Comparison of ENCODE assay signal across 15 cellular contexts in the genomic region with DNA sequence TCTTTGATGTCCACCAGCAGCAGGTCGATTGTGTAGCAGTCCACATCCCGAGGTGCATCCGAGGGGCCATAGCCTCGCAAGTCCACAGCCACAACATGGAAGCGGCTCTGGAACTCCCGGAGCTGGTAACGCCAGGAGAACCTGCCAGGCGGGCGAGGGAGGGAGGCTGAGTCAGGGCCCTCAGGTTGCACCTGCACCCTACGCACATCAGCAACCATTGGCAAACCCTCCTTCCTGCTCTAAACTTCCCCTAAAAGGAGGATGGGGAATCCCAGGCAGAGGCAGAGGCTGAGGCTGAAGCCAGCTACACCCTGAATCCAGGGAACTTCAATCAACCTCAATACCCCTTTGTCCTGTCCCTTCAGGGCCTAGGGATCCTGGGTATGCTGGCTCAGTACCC. TPM values are rescaled to one million over a fixed set of nuclear protein-coding genes. Genes with fewer than 3 reads are reported as not detected.
A peak's percentile ranks its signal among the peaks of the same experiment; 100 is the strongest.
DNase-seq lines count a peak whose midpoint lies in the region; ATAC-seq and TF ChIP-seq lines count a peak whose summit lies in the region.
"Had no signal": no experiment of that assay in that cellular context is flagged by ENCODE, and none has a peak within 500 bp of the region (broad histone marks: within the 10 kb centered on the region; RNA-seq: fewer than 3 reads in every experiment).

No MANE protein-coding gene starts in this region.

- intact Hi-C loops in adrenal gland (cut with DNase I) = no loop called here
- intact Hi-C loops in activated CD4-positive, alpha-beta memory T cell treated with anti-CD3 and anti-CD28 coated beads for 36 hours (cut with micrococcal nuclease) = no loop called here

- POLR2A ChIA-PET in WTC11 (lab: Charles Lee) (interaction anchor here (0.8 to 2.8 kb wide), 6 partner anchors 10 to 188 kb away, joined by 3 to 13 read pairs (median 4); a partner anchor contains a TSS), RWPE1 (lab: Yijun Ruan, JAX; ENCODE audit: low non-redundant PET) (interaction anchor here (0.6 kb wide), 1 partner anchor 18 kb away, joined by 3 read pairs; no protein-coding TSS in a partner anchor)
- POLR2A ChIA-PET in activated CD4-positive, alpha-beta memory T cell treated with anti-CD3 and anti-CD28 coated beads for 36 hours (lab: Charles Lee) = interaction anchor here (0.6 to 1.1 kb wide), 2 partner anchors 188 to 913 kb away, joined by 3 read pairs; a partner anchor contains a TSS

- H3K4me3 ChIP-seq in H7 (ENCODE audit: insufficient read depth, low read depth, low read length) = peak overlapping the region; percentile 78
- peak overlapping the region; percentile 42 for H3K4me3 ChIP-seq in suprapubic skin
- no peak overlapping the region for H3K4me3 ChIP-seq in adrenal gland
- H3K4me3 ChIP-seq: thyroid gland had no signal

- CTCF ChIA-PET in WTC11 (lab: Charles Lee) = interaction anchor here (0.5 to 4.2 kb wide), 26 partner anchors 9 to 445 kb away, joined by 3 to 64 read pairs (median 4); no protein-coding TSS in a partner anchor
- CTCF ChIA-PET in RWPE1 (lab: Yijun Ruan, JAX) = interaction anchor here (0.6 kb wide), 1 partner anchor 66 kb away, joined by 3 read pairs; no protein-coding TSS in a partner anchor
- CTCF ChIA-PET in activated CD4-positive, alpha-beta memory T cell treated with anti-CD3 and anti-CD28 coated beads for 36 hours (lab: Charles Lee) = interaction anchor here (0.6 to 1.5 kb wide), 4 partner anchors 131 to 188 kb away, joined by 3 to 6 read pairs (median 3); no protein-coding TSS in a partner anchor

- H3K4me1 ChIP-seq in suprapubic skin (peaks cover 30% of the 10 kb centered on the region), adrenal gland (replicated peaks in 1 of 2) (peaks cover 0 to 8% of the 10 kb centered on the region in 2 donors)

- H3K27ac ChIP-seq in suprapubic skin (peak overlapping the region; percentile 81), adrenal gland (no peak overlapping the region), RWPE1 (no peak overlapping the region)
- H3K27ac ChIP-seq: thyroid gland, VCaP had no signal

- H3K36me3 Mint-ChIP-seq in WTC11 (peaks cover 12% of the 10 kb centered on the region; the same call in 1 of the 2 replicates), immature natural killer cell (peaks cover 7 to 10% (median 8%) of the 10 kb centered on the region in 3 donors)
- peaks cover 5% of the 10 kb centered on the region for H3K36me3 Mint-ChIP-seq in activated CD4-positive, alpha-beta memory T cell treated with anti-CD3 and anti-CD28 coated beads for 36 hours

- 27% methylated on average over 7 of the region's 10 CpGs for WGBS in suprapubic skin
- 86 to 95% (median 95%) methylated on average over 6 to 10 of the region's 10 CpGs for WGBS in adrenal gland, 4 donors

- H3K9me3 Mint-ChIP-seq in WTC11 (no peaks in the 10 kb centered on the region), immature natural killer cell (no peaks in the 10 kb centered on the region)
- H3K9me3 Mint-ChIP-seq in activated CD4-positive, alpha-beta memory T cell treated with anti-CD3 and anti-CD28 coated beads for 36 hours = no peaks in the 10 kb centered on the region
- H3K9me3 Mint-ChIP-seq: activated naive CD4-positive, alpha-beta T cell treated with anti-CD3 and anti-CD28 coated beads for 36 hours; T-helper 1 cell treated with Interleukin-12 subunit alpha and Interleukin-12 subunit beta and Interleukin-4 antibody, amounts not matched to agents 30 μg/mL and 1 μg/mL, for 36 hours had no signal

- no peak for ATAC-seq in WTC11

- TF ChIP-seq CTCF in WTC11 (IDR thresholded peaks at IDR 0.05) (no peak), suprapubic skin (IDR thresholded peaks at IDR 0.05) (no peak), adrenal gland (IDR thresholded peaks at IDR 0.05) (no peak), RWPE1 (conservative IDR thresholded peaks at IDR 0.05; ENCODE audit: low read depth) (no peak)

- H3K9me3 ChIP-seq in suprapubic skin (no peaks in the 10 kb centered on the region), adrenal gland (replicated peaks in 1 of 3) (no peaks in the 10 kb centered on the region)
- H3K9me3 ChIP-seq: thyroid gland had no signal

- TF ChIP-seq EP300 in suprapubic skin (IDR thresholded peaks at IDR 0.05) = no peak

- H3K36me3 ChIP-seq in H7 (replicated peaks; ENCODE audit: control insufficient read depth, insufficient read depth, low read length) (peaks cover 11% of the 10 kb centered on the region), suprapubic skin (peaks cover 9% of the 10 kb centered on the region), adrenal gland (replicated peaks in 1 of 2) (peaks cover 0 to 7% of the 10 kb centered on the region in 2 donors)

- peaks cover 8% of the 10 kb centered on the region; the same call in 1 of the 2 replicates for H3K27me3 ChIP-seq in H7 (ENCODE audit: control insufficient read depth, insufficient read depth, low read length)
- H3K27me3 ChIP-seq in suprapubic skin = peaks cover 14% of the 10 kb centered on the region
- H3K27me3 ChIP-seq in adrenal gland = peaks cover 6% of the 10 kb centered on the region
- H3K27me3 ChIP-seq: thyroid gland had no signal

- H3K4me1 Mint-ChIP-seq in WTC11 = peaks cover 8% of the 10 kb centered on the region; the same call in 1 of the 2 replicates
- peaks cover 16 to 21% of the 10 kb centered on the region in 2 donors for H3K4me1 Mint-ChIP-seq in immature natural killer cell
- peaks cover 12% of the 10 kb centered on the region for H3K4me1 Mint-ChIP-seq in activated CD4-positive, alpha-beta memory T cell treated with anti-CD3 and anti-CD28 coated beads for 36 hours (ENCODE audit: low read depth)

- TF ChIP-seq POLR2A in suprapubic skin (IDR thresholded peaks at IDR 0.05) (no peak), adrenal gland (IDR thresholded peaks at IDR 0.05) (no peak)

- peak; percentile 47 for DNase-seq in H7
- no peak for DNase-seq in WTC11 (ENCODE audit: low spot score)
- no peak for DNase-seq in immature natural killer cell
- no peak for DNase-seq in suprapubic skin (ENCODE audit: low spot score in 2 of 2)
- DNase-seq in adrenal gland = no peak
- DNase-seq in RWPE1 (ENCODE audit: low spot score) = no peak
- no peak for DNase-seq in activated CD4-positive, alpha-beta memory T cell treated with anti-CD3 and anti-CD28 coated beads for 36 hours
- DNase-seq: AML-193; effector CD8-positive, alpha-beta T cell; MM.1S; NCI-H1436 treated with DMSO at 0.1 percent for 48 hours had no signal

- H3K27ac Mint-ChIP-seq in WTC11 (no peak overlapping the region), immature natural killer cell (no peak overlapping the region)
- no peak overlapping the region for H3K27ac Mint-ChIP-seq in activated CD4-positive, alpha-beta memory T cell treated with anti-CD3 and anti-CD28 coated beads for 36 hours
- H3K27ac Mint-ChIP-seq: activated naive CD4-positive, alpha-beta T cell treated with anti-CD3 and anti-CD28 coated beads for 36 hours; T-helper 1 cell treated with Interleukin-12 subunit alpha and Interleukin-12 subunit beta and Interleukin-4 antibody, amounts not matched to agents 30 μg/mL and 1 μg/mL, for 36 hours had no signal

- H3K4me3 Mint-ChIP-seq in WTC11 = peak overlapping the region; percentile 81
- peak overlapping the region; percentile 24 to 47 (median 38) for H3K4me3 Mint-ChIP-seq in immature natural killer cell
- H3K4me3 Mint-ChIP-seq in activated CD4-positive, alpha-beta memory T cell treated with anti-CD3 and anti-CD28 coated beads for 36 hours = no peak overlapping the region
- H3K4me3 Mint-ChIP-seq: activated naive CD4-positive, alpha-beta T cell treated with anti-CD3 and anti-CD28 coated beads for 36 hours; T-helper 1 cell treated with Interleukin-12 subunit alpha and Interleukin-12 subunit beta and Interleukin-4 antibody, amounts not matched to agents 30 μg/mL and 1 μg/mL, for 36 hours had no signal

- H3K27me3 Mint-ChIP-seq in WTC11 (ENCODE audit: low read depth) (no peaks in the 10 kb centered on the region), immature natural killer cell (ENCODE audit: low read depth in 3 of 3) (peaks cover 8 to 28% (median 18%) of the 10 kb centered on the region in 3 donors)
- peaks cover 22% of the 10 kb centered on the region for H3K27me3 Mint-ChIP-seq in activated CD4-positive, alpha-beta memory T cell treated with anti-CD3 and anti-CD28 coated beads for 36 hours

TF ChIP-seq in WTC11, 78 proteins besides CTCF, POLR2A, EP300 and RAD21:
- TF ChIP-seq FOXJ3 (CRISPR knock-in tag; IDR thresholded peaks at IDR 0.05; ENCODE audit: borderline replicate concordance) (no peak), CBFB (CRISPR knock-in tag; IDR thresholded peaks at IDR 0.05; ENCODE audit: low read depth) (0 out of 2 replicates have a peak, but pooled peaks have one; percentile 8)

RNA-seq across cellular contexts. Expression of a gene that starts 1.0 kb away (rescaled TPM):
- total RNA-seq in H7 (2014; rRNA removed; shearing (Covaris generic)) = 5.4 and 6.2 TPM in 2 replicates
- total RNA-seq in WTC11 (2021) (27.1 to 31.3 TPM (median 29.9 TPM) in 3 replicates), suprapubic skin (10 to 100 TPM in 3 of 4 donors, 1 to 10 TPM in 1; 8.0 to 81.6 (median 47.5) TPM), adrenal gland (1 to 10 TPM in 1 of 8 donors, under 1 TPM in 5, not detected in 2; 0.43 to 7.5 (median 0.62) TPM)
- polyA plus RNA-seq in immature natural killer cell (not detected), adrenal gland (under 1 TPM; 0.24 to 0.44 (median 0.31) TPM)
- total RNA-seq in activated CD4-positive, alpha-beta memory T cell treated with anti-CD3 and anti-CD28 coated beads for 36 hours = not detected
- total RNA-seq: activated naive CD4-positive, alpha-beta T cell treated with anti-CD3 and anti-CD28 coated beads for 36 hours had no signal

RNA-seq across cellular contexts. Expression of a gene that starts 30.5 kb away (rescaled TPM):
- 47.0 and 52.1 TPM in 2 replicates for total RNA-seq in H7 (2014; rRNA removed; shearing (Covaris generic))
- total RNA-seq in WTC11 (2021) = 133 to 153 TPM (median 144 TPM) in 3 replicates
- polyA plus RNA-seq in immature natural killer cell = not detected
- total RNA-seq in suprapubic skin = 100 to 1,000 TPM; 205 to 253 (median 245) TPM
- 10 to 100 TPM in 7 of 8 donors, 1 to 10 TPM in 1; 8.3 to 39.3 (median 17.7) TPM for total RNA-seq in adrenal gland
- polyA plus RNA-seq in adrenal gland = 1 to 10 TPM; 3.7 to 8.9 (median 6.2) TPM
- not detected for total RNA-seq in activated CD4-positive, alpha-beta memory T cell treated with anti-CD3 and anti-CD28 coated beads for 36 hours
- total RNA-seq: activated naive CD4-positive, alpha-beta T cell treated with anti-CD3 and anti-CD28 coated beads for 36 hours had no signal

Comparison
In these comparisons a context has a peak if more than half of its experiments do, and no peak if none do; other contexts are left out.
1. H3K4me3 ChIP-seq: peak in H7 (single experiment) and suprapubic skin (single experiment); none in adrenal gland (0 of 4).
2. RNA of a gene that starts 30.5 kb away (total RNA-seq): 205 to 253 TPM in suprapubic skin, 133 to 153 TPM in WTC11, 47.0 to 52.1 TPM in H7 and 8.3 to 39.3 TPM in adrenal gland; not detected in activated CD4-positive, alpha-beta memory T cell treated with anti-CD3 and anti-CD28 coated beads for 36 hours; every median in the first group is over 4 times any median in the second.